In genomic region chr14:21136024-21136423, GRCh38 we compare ENCODE assay signal across 9 cellular contexts. TPM values are rescaled to one million over a fixed set of nuclear protein-coding genes. Genes with fewer than 3 reads are reported as not detected.
DNase-seq lines count a peak whose midpoint lies in the region; ATAC-seq and TF ChIP-seq lines count a peak whose summit lies in the region.
"Had no signal": no experiment of that assay in that cellular context is flagged by ENCODE, and none has a peak within 500 bp of the region (broad histone marks: within the 10 kb centered on the region; RNA-seq: fewer than 3 reads in every experiment).

No MANE protein-coding gene starts in this region.

- peaks cover 7% of the 10 kb centered on the region for H3K4me1 Mint-ChIP-seq in neural crest cell
- H3K4me1 Mint-ChIP-seq in activated CD8-positive, alpha-beta memory T cell treated with anti-CD3 and anti-CD28 coated beads, Interleukin-2, amount 10 ng/mL, durations not matched to agents 7 days and 5 days: no peaks in the 10 kb centered on the region
- no peaks in the 10 kb centered on the region for H3K4me1 Mint-ChIP-seq in stimulated activated memory B cell treated with anti-CD40 and anti-IgM and Interleukin-4, amounts not matched to agents 10 μg/mL and 1 μg/mL and 100 μg/mL, for 72 hours
- H3K4me1 Mint-ChIP-seq: activated B cell treated with CpG ODN at 0.5 μM for 24 hours had no signal

- no peak for ATAC-seq in HG03196 (IDR thresholded peaks at IDR 0.05; ENCODE audit: unreplicated experiment)
- no peak for ATAC-seq in activated CD8-positive, alpha-beta memory T cell treated with anti-CD3 and anti-CD28 coated beads, Interleukin-2, amount 10 ng/mL, durations not matched to agents 7 days and 5 days
- no peak for ATAC-seq in stimulated activated memory B cell treated with anti-CD40 and anti-IgM and Interleukin-4, amounts not matched to agents 10 μg/mL and 1 μg/mL and 100 μg/mL, for 72 hours

- DNase-seq in DMS79 treated with DMSO at 0.1 percent for 48 hours (lab: John Stamatoyannopoulos, UW) (peak; percentile 18), DMS79 (lab: John Stamatoyannopoulos, UW) (no peak), NCI-H146 treated with DMSO at 0.1 percent for 48 hours (lab: John Stamatoyannopoulos, UW; ENCODE audit: unreplicated experiment) (peak; percentile 0), neural crest cell (ENCODE audit: low read depth, low spot score) (no peak)
- peak; percentile 7 for DNase-seq in central memory CD4-positive, alpha-beta T cell
- no peak for DNase-seq in activated CD8-positive, alpha-beta memory T cell treated with anti-CD3 and anti-CD28 coated beads, Interleukin-2, amount 10 ng/mL, durations not matched to agents 7 days and 5 days
- DNase-seq: activated B cell treated with CpG ODN at 0.5 μM for 24 hours had no signal

- peaks cover 3% of the 10 kb centered on the region for H3K9me3 Mint-ChIP-seq in neural crest cell
- H3K9me3 Mint-ChIP-seq in activated CD8-positive, alpha-beta memory T cell treated with anti-CD3 and anti-CD28 coated beads, Interleukin-2, amount 10 ng/mL, durations not matched to agents 7 days and 5 days (ENCODE audit: low read depth): no peaks in the 10 kb centered on the region
- no peaks in the 10 kb centered on the region for H3K9me3 Mint-ChIP-seq in stimulated activated memory B cell treated with anti-CD40 and anti-IgM and Interleukin-4, amounts not matched to agents 10 μg/mL and 1 μg/mL and 100 μg/mL, for 72 hours
- H3K9me3 Mint-ChIP-seq: activated B cell treated with CpG ODN at 0.5 μM for 24 hours had no signal

- no peak overlapping the region for H3K4me3 Mint-ChIP-seq in neural crest cell
- H3K4me3 Mint-ChIP-seq in activated CD8-positive, alpha-beta memory T cell treated with anti-CD3 and anti-CD28 coated beads, Interleukin-2, amount 10 ng/mL, durations not matched to agents 7 days and 5 days: no peak overlapping the region
- H3K4me3 Mint-ChIP-seq in stimulated activated memory B cell treated with anti-CD40 and anti-IgM and Interleukin-4, amounts not matched to agents 10 μg/mL and 1 μg/mL and 100 μg/mL, for 72 hours: no peak overlapping the region
- H3K4me3 Mint-ChIP-seq: activated B cell treated with CpG ODN at 0.5 μM for 24 hours had no signal

- CTCF ChIA-PET in activated CD8-positive, alpha-beta memory T cell treated with anti-CD3 and anti-CD28 coated beads, Interleukin-2, amount 10 ng/mL, durations not matched to agents 7 days and 5 days (lab: Charles Lee): interaction anchor here (1.0 to 3.7 kb wide), 5 partner anchors 11 to 121 kb away, joined by 3 to 15 read pairs (median 8); no protein-coding TSS in a partner anchor

- no peak overlapping the region for H3K27ac Mint-ChIP-seq in neural crest cell (ENCODE audit: unreplicated experiment)
- H3K27ac Mint-ChIP-seq in activated CD8-positive, alpha-beta memory T cell treated with anti-CD3 and anti-CD28 coated beads, Interleukin-2, amount 10 ng/mL, durations not matched to agents 7 days and 5 days: no peak overlapping the region
- no peak overlapping the region for H3K27ac Mint-ChIP-seq in stimulated activated memory B cell treated with anti-CD40 and anti-IgM and Interleukin-4, amounts not matched to agents 10 μg/mL and 1 μg/mL and 100 μg/mL, for 72 hours
- H3K27ac Mint-ChIP-seq: activated B cell treated with CpG ODN at 0.5 μM for 24 hours had no signal

- TF ChIP-seq CTCF in neural crest cell (conservative IDR thresholded peaks at IDR 0.05): peak; percentile 78

- no peaks in the 10 kb centered on the region for H3K27me3 Mint-ChIP-seq in neural crest cell (ENCODE audit: low read depth)
- no peaks in the 10 kb centered on the region for H3K27me3 Mint-ChIP-seq in activated CD8-positive, alpha-beta memory T cell treated with anti-CD3 and anti-CD28 coated beads, Interleukin-2, amount 10 ng/mL, durations not matched to agents 7 days and 5 days
- H3K27me3 Mint-ChIP-seq in stimulated activated memory B cell treated with anti-CD40 and anti-IgM and Interleukin-4, amounts not matched to agents 10 μg/mL and 1 μg/mL and 100 μg/mL, for 72 hours: no peaks in the 10 kb centered on the region

- H3K36me3 Mint-ChIP-seq in neural crest cell (ENCODE audit: low read depth): no peaks in the 10 kb centered on the region
- H3K36me3 Mint-ChIP-seq in activated CD8-positive, alpha-beta memory T cell treated with anti-CD3 and anti-CD28 coated beads, Interleukin-2, amount 10 ng/mL, durations not matched to agents 7 days and 5 days: no peaks in the 10 kb centered on the region
- no peaks in the 10 kb centered on the region for H3K36me3 Mint-ChIP-seq in stimulated activated memory B cell treated with anti-CD40 and anti-IgM and Interleukin-4, amounts not matched to agents 10 μg/mL and 1 μg/mL and 100 μg/mL, for 72 hours

RNA-seq across cellular contexts. Expression of gene OR5AU1, which starts 19.8 kb away (rescaled TPM):
- total RNA-seq in neural crest cell: not detected in 2 replicates
- not detected for total RNA-seq in activated CD8-positive, alpha-beta memory T cell treated with anti-CD3 and anti-CD28 coated beads, Interleukin-2, amount 10 ng/mL, durations not matched to agents 7 days and 5 days
- total RNA-seq: activated B cell treated with CpG ODN at 0.5 μM for 24 hours had no signal

RNA-seq across cellular contexts. Expression of gene TMEM253, which starts 35.2 kb away (rescaled TPM):
- 1.6 TPM in 2 replicates for total RNA-seq in neural crest cell
- total RNA-seq in activated CD8-positive, alpha-beta memory T cell treated with anti-CD3 and anti-CD28 coated beads, Interleukin-2, amount 10 ng/mL, durations not matched to agents 7 days and 5 days: not detected
- total RNA-seq: activated B cell treated with CpG ODN at 0.5 μM for 24 hours had no signal

RNA-seq across cellular contexts. Expression of gene ZNF219, which starts 37.6 kb away (rescaled TPM):
- total RNA-seq in neural crest cell: 141 and 143 TPM in 2 replicates
- 1 to 10 TPM; 5.8 to 5.9 TPM for total RNA-seq in activated CD8-positive, alpha-beta memory T cell treated with anti-CD3 and anti-CD28 coated beads, Interleukin-2, amount 10 ng/mL, durations not matched to agents 7 days and 5 days

Comparison
In these comparisons a context has a peak if more than half of its experiments do, and no peak if none do; other contexts are left out.
1. DNase-seq: peak in DMS79 treated with DMSO at 0.1 percent for 48 hours (single experiment), NCI-H146 treated with DMSO at 0.1 percent for 48 hours (single experiment) and central memory CD4-positive, alpha-beta T cell (single experiment); none in DMS79 (single experiment), neural crest cell (single experiment) and activated CD8-positive, alpha-beta memory T cell treated with anti-CD3 and anti-CD28 coated beads, Interleukin-2, amount 10 ng/mL, durations not matched to agents 7 days and 5 days (single experiment).
2. RNA of gene ZNF219, which starts 37.6 kb away (total RNA-seq): 141 to 143 TPM in neural crest cell; 5.8 to 5.9 TPM in activated CD8-positive, alpha-beta memory T cell treated with anti-CD3 and anti-CD28 coated beads, Interleukin-2, amount 10 ng/mL, durations not matched to agents 7 days and 5 days; every median in the first group is over 10 times any median in the second.